ENCODE assay signal across 9 cellular contexts in the genomic region with DNA sequence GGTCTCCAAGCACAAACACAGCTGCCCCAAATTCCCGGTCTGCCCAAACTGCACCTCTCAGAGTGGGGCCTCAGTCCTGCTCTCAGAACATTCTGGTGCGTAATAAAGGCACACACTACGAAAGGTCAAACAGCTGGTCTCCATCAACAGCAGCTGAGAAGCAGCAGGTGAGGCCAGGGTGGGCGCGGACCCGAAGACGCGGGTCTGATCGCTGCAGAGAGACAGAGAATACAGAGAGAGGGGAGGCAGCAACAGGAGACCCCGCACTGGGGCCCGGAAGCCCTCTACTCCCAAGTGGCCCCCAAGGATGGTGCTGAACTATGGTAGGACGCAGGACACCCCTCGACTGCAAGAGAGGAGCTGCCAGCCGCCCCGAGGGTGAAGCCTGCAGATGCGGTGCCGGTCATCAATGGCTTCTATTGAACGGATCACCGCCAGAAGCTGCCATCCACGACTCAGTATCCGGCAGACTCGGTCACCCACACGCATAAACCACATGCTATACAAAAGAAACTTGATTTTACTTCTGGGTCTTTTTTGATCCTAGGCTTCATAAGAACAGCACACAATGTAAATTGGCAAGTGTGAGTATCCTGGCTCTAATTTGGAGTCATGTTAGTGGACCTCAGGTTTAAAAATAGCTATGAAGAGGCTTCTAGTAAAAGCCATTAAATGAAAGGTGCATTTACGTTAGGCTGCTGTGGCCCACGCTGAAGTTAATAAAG. TPM values are rescaled to one million over a fixed set of nuclear protein-coding genes. Genes with fewer than 3 reads are reported as not detected.
DNase-seq lines count a peak whose midpoint lies in the region; ATAC-seq and TF ChIP-seq lines count a peak whose summit lies in the region.
"Had no signal": no experiment of that assay in that cellular context is flagged by ENCODE, and none has a peak within 500 bp of the region (broad histone marks: within the 10 kb centered on the region; RNA-seq: fewer than 3 reads in every experiment).

No MANE protein-coding gene starts in this region.

- H3K27ac Mint-ChIP-seq in activated naive CD4-positive, alpha-beta T cell treated with anti-CD3 and anti-CD28 coated beads, Interleukin-2, amount 50 U/mL, for 24 hours = peak overlapping the region; percentile 73
- H3K27ac Mint-ChIP-seq in WTC11 (peak overlapping the region; percentile 81), memory B cell (peak overlapping the region; percentile 76)

- no peak for DNase-seq in activated naive CD4-positive, alpha-beta T cell (lab: John Stamatoyannopoulos, UW)
- DNase-seq in WTC11 (ENCODE audit: low spot score) (no peak), memory B cell (ENCODE audit: low spot score in 2 of 2) (no peak), upper lobe of right lung (peak; percentile 51), putamen (ENCODE audit: low spot score) (no peak), NCI-H2171 treated with DMSO at 0.1 percent for 48 hours (lab: John Stamatoyannopoulos, UW) (no peak)

- H3K36me3 ChIP-seq in upper lobe of right lung = no peaks in the 10 kb centered on the region

- no peaks in the 10 kb centered on the region for H3K9me3 ChIP-seq in upper lobe of right lung

- H3K4me1 Mint-ChIP-seq in activated naive CD4-positive, alpha-beta T cell treated with anti-CD3 and anti-CD28 coated beads, Interleukin-2, amount 50 U/mL, for 24 hours = peaks cover 94% of the 10 kb centered on the region
- peaks cover 79% of the 10 kb centered on the region for H3K4me1 Mint-ChIP-seq in WTC11
- H3K4me1 Mint-ChIP-seq in memory B cell = peaks cover 55% of the 10 kb centered on the region

- H3K9me3 Mint-ChIP-seq in activated naive CD4-positive, alpha-beta T cell treated with anti-CD3 and anti-CD28 coated beads, Interleukin-2, amount 50 U/mL, for 24 hours = no peaks in the 10 kb centered on the region
- no peaks in the 10 kb centered on the region for H3K9me3 Mint-ChIP-seq in WTC11
- H3K9me3 Mint-ChIP-seq in memory B cell = no peaks in the 10 kb centered on the region

- POLR2A ChIA-PET in WTC11 (lab: Charles Lee) = no interaction called here

- ATAC-seq in WTC11 (no peak), memory B cell (ENCODE audit: low read depth) (peak; percentile 70), upper lobe of right lung (no peak), GM18868 (IDR thresholded peaks at IDR 0.05; ENCODE audit: unreplicated experiment) (no peak)

- CTCF ChIA-PET in WTC11 (lab: Charles Lee) = interaction anchor here (0.6 to 1.3 kb wide), 3 partner anchors 46 to 98 kb away, joined by 3 to 4 read pairs (median 4); no protein-coding TSS in a partner anchor

- no peak overlapping the region for H3K4me3 ChIP-seq in upper lobe of right lung

- no peak overlapping the region for H3K27ac ChIP-seq in upper lobe of right lung
- H3K27ac ChIP-seq: VCaP had no signal

- H3K4me1 ChIP-seq in upper lobe of right lung = peaks cover 46% of the 10 kb centered on the region

- peaks cover 4% of the 10 kb centered on the region for H3K36me3 Mint-ChIP-seq in activated naive CD4-positive, alpha-beta T cell treated with anti-CD3 and anti-CD28 coated beads, Interleukin-2, amount 50 U/mL, for 24 hours
- no peaks in the 10 kb centered on the region for H3K36me3 Mint-ChIP-seq in WTC11
- H3K36me3 Mint-ChIP-seq in memory B cell = peaks cover 2% of the 10 kb centered on the region

- intact Hi-C loops in upper lobe of right lung (cut with DNase I) = no loop called here

- TF ChIP-seq CTCF in WTC11 (IDR thresholded peaks at IDR 0.05) (no peak), upper lobe of right lung (IDR thresholded peaks at IDR 0.05) (no peak)

- no peaks in the 10 kb centered on the region for H3K27me3 Mint-ChIP-seq in activated naive CD4-positive, alpha-beta T cell treated with anti-CD3 and anti-CD28 coated beads, Interleukin-2, amount 50 U/mL, for 24 hours
- H3K27me3 Mint-ChIP-seq in WTC11 (ENCODE audit: low read depth) (no peaks in the 10 kb centered on the region), memory B cell (no peaks in the 10 kb centered on the region)

- H3K27me3 ChIP-seq in upper lobe of right lung = no peaks in the 10 kb centered on the region

- peak overlapping the region; percentile 78 for H3K4me3 Mint-ChIP-seq in activated naive CD4-positive, alpha-beta T cell treated with anti-CD3 and anti-CD28 coated beads, Interleukin-2, amount 50 U/mL, for 24 hours
- H3K4me3 Mint-ChIP-seq in WTC11 (no peak overlapping the region; the same call in 1 of the 2 replicates), memory B cell (peak overlapping the region; percentile 77)

TF ChIP-seq in WTC11, 78 proteins besides CTCF, POLR2A, EP300 and RAD21 (continues in another document):
- TF ChIP-seq, protein P1, sequence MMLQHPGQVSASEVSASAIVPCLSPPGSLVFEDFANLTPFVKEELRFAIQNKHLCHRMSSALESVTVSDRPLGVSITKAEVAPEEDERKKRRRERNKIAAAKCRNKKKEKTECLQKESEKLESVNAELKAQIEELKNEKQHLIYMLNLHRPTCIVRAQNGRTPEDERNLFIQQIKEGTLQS (CRISPR knock-in tag; conservative IDR thresholded peaks at IDR 0.05) = no peak
- TF ChIP-seq OVOL2 (CRISPR knock-in tag; IDR thresholded peaks at IDR 0.05; ENCODE audit: borderline replicate concordance) (no peak), TCF7 (CRISPR knock-in tag; IDR thresholded peaks at IDR 0.05; ENCODE audit: low read depth) (no peak), RORB (CRISPR knock-in tag; IDR thresholded peaks at IDR 0.05) (no peak), ZBTB21 (CRISPR knock-in tag; IDR thresholded peaks at IDR 0.05; ENCODE audit: borderline replicate concordance) (no peak), CBFB (CRISPR knock-in tag; IDR thresholded peaks at IDR 0.05; ENCODE audit: low read depth) (no peak)
- TF ChIP-seq, protein P2, sequence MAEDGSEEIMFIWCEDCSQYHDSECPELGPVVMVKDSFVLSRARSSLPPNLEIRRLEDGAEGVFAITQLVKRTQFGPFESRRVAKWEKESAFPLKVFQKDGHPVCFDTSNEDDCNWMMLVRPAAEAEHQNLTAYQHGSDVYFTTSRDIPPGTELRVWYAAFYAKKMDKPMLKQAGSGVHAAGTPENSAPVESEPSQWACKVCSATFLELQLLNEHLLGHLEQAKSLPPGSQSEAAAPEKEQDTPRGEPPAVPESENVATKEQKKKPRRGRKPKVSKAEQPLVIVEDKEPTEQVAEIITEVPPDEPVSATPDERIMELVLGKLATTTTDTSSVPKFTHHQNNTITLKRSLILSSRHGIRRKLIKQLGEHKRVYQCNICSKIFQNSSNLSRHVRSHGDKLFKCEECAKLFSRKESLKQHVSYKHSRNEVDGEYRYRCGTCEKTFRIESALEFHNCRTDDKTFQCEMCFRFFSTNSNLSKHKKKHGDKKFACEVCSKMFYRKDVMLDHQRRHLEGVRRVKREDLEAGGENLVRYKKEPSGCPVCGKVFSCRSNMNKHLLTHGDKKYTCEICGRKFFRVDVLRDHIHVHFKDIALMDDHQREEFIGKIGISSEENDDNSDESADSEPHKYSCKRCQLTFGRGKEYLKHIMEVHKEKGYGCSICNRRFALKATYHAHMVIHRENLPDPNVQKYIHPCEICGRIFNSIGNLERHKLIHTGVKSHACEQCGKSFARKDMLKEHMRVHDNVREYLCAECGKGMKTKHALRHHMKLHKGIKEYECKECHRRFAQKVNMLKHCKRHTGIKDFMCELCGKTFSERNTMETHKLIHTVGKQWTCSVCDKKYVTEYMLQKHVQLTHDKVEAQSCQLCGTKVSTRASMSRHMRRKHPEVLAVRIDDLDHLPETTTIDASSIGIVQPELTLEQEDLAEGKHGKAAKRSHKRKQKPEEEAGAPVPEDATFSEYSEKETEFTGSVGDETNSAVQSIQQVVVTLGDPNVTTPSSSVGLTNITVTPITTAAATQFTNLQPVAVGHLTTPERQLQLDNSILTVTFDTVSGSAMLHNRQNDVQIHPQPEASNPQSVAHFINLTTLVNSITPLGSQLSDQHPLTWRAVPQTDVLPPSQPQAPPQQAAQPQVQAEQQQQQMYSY (CRISPR knock-in tag; IDR thresholded peaks at IDR 0.05) = no peak
- TF ChIP-seq, protein P3, sequence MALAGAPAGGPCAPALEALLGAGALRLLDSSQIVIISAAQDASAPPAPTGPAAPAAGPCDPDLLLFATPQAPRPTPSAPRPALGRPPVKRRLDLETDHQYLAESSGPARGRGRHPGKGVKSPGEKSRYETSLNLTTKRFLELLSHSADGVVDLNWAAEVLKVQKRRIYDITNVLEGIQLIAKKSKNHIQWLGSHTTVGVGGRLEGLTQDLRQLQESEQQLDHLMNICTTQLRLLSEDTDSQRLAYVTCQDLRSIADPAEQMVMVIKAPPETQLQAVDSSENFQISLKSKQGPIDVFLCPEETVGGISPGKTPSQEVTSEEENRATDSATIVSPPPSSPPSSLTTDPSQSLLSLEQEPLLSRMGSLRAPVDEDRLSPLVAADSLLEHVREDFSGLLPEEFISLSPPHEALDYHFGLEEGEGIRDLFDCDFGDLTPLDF (CRISPR knock-in tag; IDR thresholded peaks at IDR 0.05) = no peak
- TF ChIP-seq, protein P4, sequence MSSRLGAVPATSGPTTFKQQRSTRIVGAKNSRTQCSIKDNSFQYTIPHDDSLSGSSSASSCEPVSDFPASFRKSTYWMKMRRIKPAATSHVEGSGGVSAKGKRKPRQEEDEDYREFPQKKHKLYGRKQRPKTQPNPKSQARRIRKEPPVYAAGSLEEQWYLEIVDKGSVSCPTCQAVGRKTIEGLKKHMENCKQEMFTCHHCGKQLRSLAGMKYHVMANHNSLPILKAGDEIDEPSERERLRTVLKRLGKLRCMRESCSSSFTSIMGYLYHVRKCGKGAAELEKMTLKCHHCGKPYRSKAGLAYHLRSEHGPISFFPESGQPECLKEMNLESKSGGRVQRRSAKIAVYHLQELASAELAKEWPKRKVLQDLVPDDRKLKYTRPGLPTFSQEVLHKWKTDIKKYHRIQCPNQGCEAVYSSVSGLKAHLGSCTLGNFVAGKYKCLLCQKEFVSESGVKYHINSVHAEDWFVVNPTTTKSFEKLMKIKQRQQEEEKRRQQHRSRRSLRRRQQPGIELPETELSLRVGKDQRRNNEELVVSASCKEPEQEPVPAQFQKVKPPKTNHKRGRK (CRISPR knock-in tag; IDR thresholded peaks at IDR 0.05; ENCODE audit: borderline replicate concordance) = no peak

RNA-seq across cellular contexts. Expression of a gene that starts 33.4 kb away (rescaled TPM):
- total RNA-seq in WTC11 (2021) (122 to 138 TPM (median 134 TPM) in 3 replicates), upper lobe of right lung (94.6 TPM)
